ENCODE assay signal across 17 cellular contexts in the genomic region with DNA sequence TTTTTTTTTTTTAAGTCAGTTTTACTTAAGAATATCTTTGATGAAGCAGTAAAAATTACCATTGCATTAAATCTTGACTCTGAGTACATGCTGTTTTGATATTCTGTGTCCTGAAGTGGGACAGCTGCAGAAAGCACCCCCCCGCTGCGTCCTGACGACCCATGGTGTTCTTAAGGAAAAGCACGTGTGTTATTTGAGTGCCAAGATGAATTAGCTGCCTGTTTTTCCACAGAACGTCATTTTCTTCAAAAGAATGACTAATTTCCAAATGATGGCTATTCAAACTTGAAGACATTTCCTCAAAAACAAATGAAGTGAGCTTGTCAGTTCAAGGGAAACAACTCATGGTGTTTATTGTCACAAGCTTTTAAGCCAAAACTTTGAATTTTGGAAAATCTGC. TPM values are rescaled to one million over a fixed set of nuclear protein-coding genes. Genes with fewer than 3 reads are reported as not detected.
A peak's percentile ranks its signal among the peaks of the same experiment; 100 is the strongest.
DNase-seq lines count a peak whose midpoint lies in the region; ATAC-seq and TF ChIP-seq lines count a peak whose summit lies in the region.
"Had no signal": no experiment of that assay in that cellular context is flagged by ENCODE, and none has a peak within 500 bp of the region (broad histone marks: within the 10 kb centered on the region; RNA-seq: fewer than 3 reads in every experiment).

No MANE protein-coding gene starts in this region.

- no peak overlapping the region for H3K14ac ChIP-seq in mesenchymal stem cell (ENCODE audit: low read length in 2 of 2)

- TF ChIP-seq POLR2A in thyroid gland (IDR thresholded peaks at IDR 0.05) (no peak), stomach (IDR thresholded peaks at IDR 0.05) (no peak)

- 94% methylated on average over 4 of the region's 5 CpGs for WGBS in mesenchymal stem cell
- WGBS in thyroid gland, 2 donors, result 16% methylated on average over 5 of the region's 5 CpGs
- 55 to 73% (median 62%) methylated on average over 5 of the region's 5 CpGs for WGBS in stomach, 5 donors

- H2BK5ac ChIP-seq in mesenchymal stem cell (ENCODE audit: low read depth, low read length, poor library complexity, severe bottlenecking), result no peak overlapping the region

- H3K27me3 ChIP-seq in dorsolateral prefrontal cortex (no peaks in the 10 kb centered on the region), mesenchymal stem cell (ENCODE audit: control insufficient read depth in 1 of 2, insufficient read depth in 1 of 2, low read length in 2 of 2) (no peaks in the 10 kb centered on the region), thyroid gland (no peaks in the 10 kb centered on the region), stomach (no peaks in the 10 kb centered on the region)
- H3K27me3 ChIP-seq: colonic mucosa, ovary, tibial artery had no signal

- no peaks in the 10 kb centered on the region for H3K9me3 Mint-ChIP-seq in activated naive CD4-positive, alpha-beta T cell treated with anti-CD3 and anti-CD28 coated beads, Interleukin-2, amount 50 U/mL, for 72 hours
- H3K9me3 Mint-ChIP-seq: immature natural killer cell had no signal

- intact Hi-C loops in dorsolateral prefrontal cortex (cut with DNase I), result no loop called here
- intact Hi-C loops in thyroid gland (cut with DNase I), result no loop called here
- intact Hi-C loops in stomach (cut with DNase I; ENCODE audit: low total_unique reads), result no loop called here

- no peak overlapping the region for H3K4ac ChIP-seq in mesenchymal stem cell (ENCODE audit: low read depth in 1 of 2, low read length in 2 of 2)

- H2AFZ ChIP-seq in mesenchymal stem cell (ENCODE audit: low read depth, low read length), result no peak overlapping the region

- TF ChIP-seq EP300 in stomach (IDR thresholded peaks at IDR 0.05), result no peak

- no peak overlapping the region for H2BK15ac ChIP-seq in mesenchymal stem cell (ENCODE audit: low read depth, poor library complexity, severe bottlenecking)

- peak overlapping the region; percentile 1 for H3K4me2 ChIP-seq in mesenchymal stem cell (ENCODE audit: low read length, poor library complexity, severe bottlenecking)

- H3K4me3 ChIP-seq in dorsolateral prefrontal cortex (no peak overlapping the region), mesenchymal stem cell (ENCODE audit: insufficient read depth in 1 of 2, low read depth in 1 of 2, low read length in 2 of 2) (peak overlapping the region in 1 of 2 experiments; percentile 41), thyroid gland (replicated peaks in 1 of 3) (no peak overlapping the region), stomach (no peak overlapping the region)
- H3K4me3 ChIP-seq: colonic mucosa, ovary, tibial artery had no signal

- TF ChIP-seq CTCF in dorsolateral prefrontal cortex (IDR thresholded peaks at IDR 0.05 in 54 of 56, conservative IDR thresholded peaks at IDR 0.05 in 2 of 56; ENCODE audit: low read depth in 1 of 56, partially characterized antibody in 56 of 56) (no peak), thyroid gland (IDR thresholded peaks at IDR 0.05) (no peak), stomach (IDR thresholded peaks at IDR 0.05) (no peak), GM13976 (IDR thresholded peaks at IDR 0.05; ENCODE audit: borderline replicate concordance, control extremely low read depth, extremely low read depth, insufficient read depth, missing control alignments) (no peak)

- no peak overlapping the region for H3K23ac ChIP-seq in mesenchymal stem cell (ENCODE audit: low read length in 2 of 2)

- no peak overlapping the region for H3K18ac ChIP-seq in mesenchymal stem cell (ENCODE audit: low read depth in 1 of 2, low read length in 2 of 2)

- H3K36me3 Mint-ChIP-seq in activated naive CD4-positive, alpha-beta T cell treated with anti-CD3 and anti-CD28 coated beads, Interleukin-2, amount 50 U/mL, for 72 hours, result peaks cover 8 to 28% of the 10 kb centered on the region in 2 donors
- H3K36me3 Mint-ChIP-seq: CD14-positive monocyte had no signal

- peak overlapping the region in 36 of 59 donors; percentile 7 to 84 (median 62) for H3K27ac ChIP-seq in dorsolateral prefrontal cortex
- H3K27ac ChIP-seq in mesenchymal stem cell (ENCODE audit: low read length, poor library complexity, severe bottlenecking), result no peak overlapping the region
- peak overlapping the region; percentile 24 to 74 (median 58) for H3K27ac ChIP-seq in thyroid gland
- no peak overlapping the region for H3K27ac ChIP-seq in stomach
- H3K27ac ChIP-seq: colonic mucosa, ovary, tibial artery had no signal

- H4K8ac ChIP-seq in mesenchymal stem cell (ENCODE audit: low read length), result no peak overlapping the region

- DNase-seq in NCI-H69 (lab: John Stamatoyannopoulos, UW), result peak; percentile 5
- peak in 1 of 10 donors; percentile 20 for DNase-seq in dorsolateral prefrontal cortex
- no peak for DNase-seq in mesenchymal stem cell
- DNase-seq in thyroid gland, result peak; percentile 79 to 83
- DNase-seq in activated naive CD4-positive, alpha-beta T cell (lab: John Stamatoyannopoulos, UW), result no peak
- no peak for DNase-seq in stomach
- DNase-seq in GM13976 (ENCODE audit: low spot score), result no peak
- DNase-seq in activated naive CD4-positive, alpha-beta T cell treated with anti-CD3 and anti-CD28 coated beads, Interleukin-2, amount 50 U/mL, for 72 hours (ENCODE audit: low spot score in 2 of 2), result no peak
- DNase-seq: activated naive CD8-positive, alpha-beta T cell treated with anti-CD3 and anti-CD28 coated beads for 36 hours; colonic mucosa; immature natural killer cell; Karpas-422; midbrain; NCI-H1694; ovary had no signal

- H3K4me1 ChIP-seq in mesenchymal stem cell (ENCODE audit: control insufficient read depth, insufficient read depth, low read depth, low read length) (peaks cover 3% of the 10 kb centered on the region), thyroid gland (peaks cover 9 to 11% of the 10 kb centered on the region in 2 donors), stomach (no peaks in the 10 kb centered on the region)
- H3K4me1 ChIP-seq: colonic mucosa had no signal

- H2AK5ac ChIP-seq in mesenchymal stem cell (ENCODE audit: low read length, severe bottlenecking), result no peak overlapping the region

- H3K9ac ChIP-seq in mesenchymal stem cell (ENCODE audit: low read length), result peak overlapping the region; percentile 68

- in situ Hi-C loops in GM13976 (cut with MboI; ENCODE audit: low sequenced_read_pairs, unreplicated experiment), result no loop called here

- H3K27ac Mint-ChIP-seq in activated naive CD4-positive, alpha-beta T cell treated with anti-CD3 and anti-CD28 coated beads, Interleukin-2, amount 50 U/mL, for 72 hours, result no peak overlapping the region
- H3K27ac Mint-ChIP-seq: activated naive CD8-positive, alpha-beta T cell treated with anti-CD3 and anti-CD28 coated beads for 36 hours; CD14-positive monocyte had no signal

- ATAC-seq in activated naive CD4-positive, alpha-beta T cell treated with anti-CD3 and anti-CD28 coated beads, Interleukin-2, amount 50 U/mL, for 72 hours, result no peak

- H3K36me3 ChIP-seq in mesenchymal stem cell (ENCODE audit: control insufficient read depth in 1 of 2, insufficient read depth in 2 of 2, low read depth in 1 of 2, low read length in 2 of 2), result no peaks in the 10 kb centered on the region
- no peaks in the 10 kb centered on the region for H3K36me3 ChIP-seq in thyroid gland
- no peaks in the 10 kb centered on the region for H3K36me3 ChIP-seq in stomach
- H3K36me3 ChIP-seq: colonic mucosa, ovary, tibial artery had no signal

- no peak overlapping the region for H2BK12ac ChIP-seq in mesenchymal stem cell (ENCODE audit: low read length in 2 of 2)

- H3K9me3 ChIP-seq in mesenchymal stem cell (ENCODE audit: control insufficient read depth, low read length), result no peaks in the 10 kb centered on the region
- H3K9me3 ChIP-seq in thyroid gland, result no peaks in the 10 kb centered on the region
- peaks cover 0 to 4% (median 0%) of the 10 kb centered on the region in 4 donors for H3K9me3 ChIP-seq in stomach
- H3K9me3 ChIP-seq: colonic mucosa, ovary had no signal

- no peak overlapping the region for H2BK120ac ChIP-seq in mesenchymal stem cell (ENCODE audit: low read depth, low read length)

- no peak overlapping the region for H4K91ac ChIP-seq in mesenchymal stem cell (ENCODE audit: low read length)

- H3K79me1 ChIP-seq in mesenchymal stem cell (replicated peaks; ENCODE audit: low read length, poor library complexity, severe bottlenecking), result peaks cover 8% of the 10 kb centered on the region

RNA-seq across cellular contexts. Expression of a gene that starts 45.9 kb away (rescaled TPM):
- total RNA-seq in dorsolateral prefrontal cortex (10 to 100 TPM; 20.4 to 57.0 (median 37.2) TPM), thyroid gland (10 to 100 TPM; 39.9 to 64.4 (median 50.5) TPM), stomach (10 to 100 TPM in 4 of 5 donors, 1 to 10 TPM in 1; 9.6 to 53.9 (median 18.7) TPM)
- polyA plus RNA-seq in mesenchymal stem cell (2013, experiment 1 of 2), result 28.2 TPM
- polyA plus RNA-seq in mesenchymal stem cell (2013, experiment 2 of 2), result 29.2 TPM
- polyA plus RNA-seq in stomach, result 10 to 100 TPM; 23.9 to 67.8 (median 41.5) TPM
- 100 to 1,000 TPM in 1 of 2 donors, 10 to 100 TPM in 1; 92.9 to 147 TPM for total RNA-seq in activated naive CD4-positive, alpha-beta T cell treated with anti-CD3 and anti-CD28 coated beads, Interleukin-2, amount 50 U/mL, for 72 hours

Comparison
In these comparisons a context has a peak if more than half of its experiments do, and no peak if none do; other contexts are left out.
1. DNase-seq: peak in NCI-H69 (single experiment) and thyroid gland (2 of 2); none in mesenchymal stem cell (single experiment), activated naive CD4-positive, alpha-beta T cell (0 of 4), stomach (single experiment), GM13976 (single experiment) and activated naive CD4-positive, alpha-beta T cell treated with anti-CD3 and anti-CD28 coated beads, Interleukin-2, amount 50 U/mL, for 72 hours (0 of 2).
2. H3K27ac ChIP-seq: peak in dorsolateral prefrontal cortex (36 of 59) and thyroid gland (3 of 3); none in mesenchymal stem cell (single experiment) and stomach (0 of 5).